ENCODE assay signal across 8 cellular contexts in the genomic region with DNA sequence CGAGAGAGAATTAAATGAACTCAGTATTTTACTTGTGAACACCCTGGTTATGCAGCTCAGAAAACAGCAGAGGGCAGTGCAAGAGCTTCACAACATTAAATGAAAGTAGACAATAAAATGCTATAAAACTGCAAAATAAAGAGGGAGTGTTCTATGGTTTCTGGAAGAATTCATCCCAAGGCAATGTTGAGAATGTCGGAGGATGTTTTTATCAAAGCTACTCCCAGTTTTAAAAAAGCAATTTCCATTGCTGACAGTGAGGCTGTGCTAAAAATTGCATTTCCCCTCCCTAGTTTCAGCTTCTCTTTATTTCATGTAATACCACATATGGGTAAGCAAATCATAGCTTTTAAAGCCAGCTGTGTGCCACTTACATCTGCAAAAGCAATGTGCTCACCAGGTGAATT.
DNase-seq lines count a peak whose midpoint lies in the region; ATAC-seq, FAIRE-seq and TF ChIP-seq lines count a peak whose summit lies in the region.

No MANE protein-coding gene starts in this region.

- H2AFZ ChIP-seq in astrocyte (ENCODE audit: low read depth, low read length) = no peak overlapping the region

- peak; percentile 59 for TF ChIP-seq CTCF in astrocyte (IDR thresholded peaks at IDR 0.05; ENCODE audit: insufficient read depth, low read depth, low read length)
- TF ChIP-seq CTCF in ovary (IDR thresholded peaks at IDR 0.05) = no peak
- peak in 2 of 7 experiments; percentile 22 to 25 for TF ChIP-seq CTCF in stomach (IDR thresholded peaks at IDR 0.05)

- DNase-seq in D341Med (ENCODE audit: low spot score) (peak; percentile 15), astrocyte (ENCODE audit: low read depth) (peak; percentile 27), lung microvascular endothelial cell (ENCODE audit: low read depth in 2 of 2) (peak; percentile 62 to 65), ovary (no peak), stomach (no peak)
- DNase-seq in Jurkat, Clone E6-1 (ENCODE audit: low read depth, low spot score) = peak; percentile 31
- no peak for DNase-seq in central memory CD4-positive, alpha-beta T cell

- H3K4me3 Mint-ChIP-seq in astrocyte (ENCODE audit: unreplicated experiment) = no peak overlapping the region

- H3K27ac ChIP-seq in astrocyte (ENCODE audit: low read depth, low read length) (no peak overlapping the region), ovary (no peak overlapping the region), stomach (no peak overlapping the region)

- H3K79me2 ChIP-seq in astrocyte (ENCODE audit: insufficient read depth, low read length) = no peaks in the 10 kb centered on the region

- no peaks in the 10 kb centered on the region for H3K9me3 Mint-ChIP-seq in astrocyte (ENCODE audit: unreplicated experiment)

- FAIRE-seq in astrocyte (lab: Jason Lieb, UNC) = peak; percentile 50

- H3K9me3 ChIP-seq in astrocyte (ENCODE audit: insufficient read depth, low read depth, low read length) (no peaks in the 10 kb centered on the region), ovary (no peaks in the 10 kb centered on the region), stomach (no peaks in the 10 kb centered on the region)

- H3K9ac ChIP-seq in astrocyte (ENCODE audit: low read length) = no peak overlapping the region

- H3K27ac Mint-ChIP-seq in astrocyte (ENCODE audit: unreplicated experiment) = no peak overlapping the region

- H3K36me3 ChIP-seq in astrocyte (ENCODE audit: insufficient read depth, low read length) (no peaks in the 10 kb centered on the region), ovary (no peaks in the 10 kb centered on the region), stomach (no peaks in the 10 kb centered on the region)

- ATAC-seq in HG02973 (IDR thresholded peaks at IDR 0.05; ENCODE audit: unreplicated experiment) = no peak

- H3K27me3 Mint-ChIP-seq in astrocyte (ENCODE audit: low read depth, unreplicated experiment) = no peaks in the 10 kb centered on the region

- H3K4me3 ChIP-seq in Jurkat, Clone E6-1 (ENCODE audit: low read length) = no peak overlapping the region
- no peak overlapping the region for H3K4me3 ChIP-seq in astrocyte (ENCODE audit: insufficient read depth, low read depth, low read length)
- no peak overlapping the region for H3K4me3 ChIP-seq in ovary
- H3K4me3 ChIP-seq in stomach = no peak overlapping the region

- intact Hi-C loops in ovary (cut with DNase I) = no loop called here
- intact Hi-C loops in stomach (cut with DNase I; ENCODE audit: low total_unique reads) = no loop called here

- no peak overlapping the region for H3K4me2 ChIP-seq in astrocyte (ENCODE audit: low read length)

- no peaks in the 10 kb centered on the region for H3K4me1 ChIP-seq in astrocyte (ENCODE audit: insufficient read depth, low read length)
- no peaks in the 10 kb centered on the region for H3K4me1 ChIP-seq in ovary (ENCODE audit: insufficient read depth)
- peaks cover 0 to 4% (median 0%) of the 10 kb centered on the region in 4 donors for H3K4me1 ChIP-seq in stomach

- no peaks in the 10 kb centered on the region for H4K20me1 ChIP-seq in astrocyte (ENCODE audit: insufficient read depth, low read length)

- WGBS in ovary, 3 donors = 3 to 7% (median 6%) methylated on average over 2 of the region's 2 CpGs
- WGBS in stomach, 5 donors = 20 to 43% (median 33%) methylated on average over 2 of the region's 2 CpGs

- H3K27me3 ChIP-seq in astrocyte (ENCODE audit: insufficient read depth, low read length) (no peaks in the 10 kb centered on the region), ovary (no peaks in the 10 kb centered on the region), stomach (no peaks in the 10 kb centered on the region)

- no peaks in the 10 kb centered on the region for H3K36me3 Mint-ChIP-seq in astrocyte (ENCODE audit: low read depth, unreplicated experiment)

- H3K4me1 Mint-ChIP-seq in astrocyte (ENCODE audit: low read depth, unreplicated experiment) = peaks cover 5% of the 10 kb centered on the region

- no peak for TF ChIP-seq POLR2A in ovary (IDR thresholded peaks at IDR 0.05)
- TF ChIP-seq POLR2A in stomach (IDR thresholded peaks at IDR 0.05) = no peak

- no peak for TF ChIP-seq EP300 in ovary (IDR thresholded peaks at IDR 0.05)
- TF ChIP-seq EP300 in stomach (IDR thresholded peaks at IDR 0.05) = no peak

Comparison
In these comparisons a context has a peak if more than half of its experiments do, and no peak if none do; other contexts are left out.
1. DNase-seq: peak in D341Med (single experiment), Jurkat, Clone E6-1 (single experiment), astrocyte (single experiment) and lung microvascular endothelial cell (2 of 2); none in ovary (0 of 5), stomach (single experiment) and central memory CD4-positive, alpha-beta T cell (single experiment).